34 cellular contexts compared by ENCODE assay signal in genomic region chr5:137014731-137015130, GRCh38.
"Had no signal": no experiment of that assay in that cellular context is flagged by ENCODE, and none has a peak within 500 bp of the region (broad histone marks: within the 10 kb centered on the region; RNA-seq: fewer than 3 reads in every experiment).

No MANE protein-coding gene starts in this region.

- DNase-seq: Karpas-422, Kasumi-1, MG63, MM.1S, MV-4-11, NCI-H1048, NCI-H1092, NCI-H1092 treated with DMSO at 0.1 percent for 48 hours, NCI-H1105, NCI-H1105 treated with DMSO at 0.1 percent for 48 hours, NCI-H1417, NCI-H1417 treated with DMSO at 0.1 percent for 48 hours, NCI-H1436, NCI-H1436 treated with DMSO at 0.1 percent for 48 hours, NCI-H146, NCI-H1694, NCI-H1694 treated with DMSO at 0.1 percent for 48 hours, NCI-H187, NCI-H187 treated with DMSO at 0.1 percent for 48 hours, NCI-H1930, NCI-H2029, NCI-H2029 treated with DMSO at 0.1 percent for 48 hours, NCI-H2081, NCI-H2081 treated with DMSO at 0.1 percent for 48 hours, NCI-H2107, NCI-H2171, NCI-H2171 treated with DMSO at 0.1 percent for 48 hours, NCI-H2227 treated with DMSO at 0.1 percent for 48 hours, NCI-H226, NCI-H345, NCI-H446, NCI-H446 treated with DMSO at 0.1 percent for 48 hours, NCI-H510A, NCI-H510A treated with DMSO at 0.1 percent for 48 hours had no signal

- H3K9me3 ChIP-seq: MG63 had no signal

- H3K36me3 ChIP-seq: MG63 had no signal

- H3K4me3 ChIP-seq: MG63 had no signal

- H3K27me3 ChIP-seq: MG63 had no signal
